Comparison of ENCODE assay signal across 14 cellular contexts in the genomic region with DNA sequence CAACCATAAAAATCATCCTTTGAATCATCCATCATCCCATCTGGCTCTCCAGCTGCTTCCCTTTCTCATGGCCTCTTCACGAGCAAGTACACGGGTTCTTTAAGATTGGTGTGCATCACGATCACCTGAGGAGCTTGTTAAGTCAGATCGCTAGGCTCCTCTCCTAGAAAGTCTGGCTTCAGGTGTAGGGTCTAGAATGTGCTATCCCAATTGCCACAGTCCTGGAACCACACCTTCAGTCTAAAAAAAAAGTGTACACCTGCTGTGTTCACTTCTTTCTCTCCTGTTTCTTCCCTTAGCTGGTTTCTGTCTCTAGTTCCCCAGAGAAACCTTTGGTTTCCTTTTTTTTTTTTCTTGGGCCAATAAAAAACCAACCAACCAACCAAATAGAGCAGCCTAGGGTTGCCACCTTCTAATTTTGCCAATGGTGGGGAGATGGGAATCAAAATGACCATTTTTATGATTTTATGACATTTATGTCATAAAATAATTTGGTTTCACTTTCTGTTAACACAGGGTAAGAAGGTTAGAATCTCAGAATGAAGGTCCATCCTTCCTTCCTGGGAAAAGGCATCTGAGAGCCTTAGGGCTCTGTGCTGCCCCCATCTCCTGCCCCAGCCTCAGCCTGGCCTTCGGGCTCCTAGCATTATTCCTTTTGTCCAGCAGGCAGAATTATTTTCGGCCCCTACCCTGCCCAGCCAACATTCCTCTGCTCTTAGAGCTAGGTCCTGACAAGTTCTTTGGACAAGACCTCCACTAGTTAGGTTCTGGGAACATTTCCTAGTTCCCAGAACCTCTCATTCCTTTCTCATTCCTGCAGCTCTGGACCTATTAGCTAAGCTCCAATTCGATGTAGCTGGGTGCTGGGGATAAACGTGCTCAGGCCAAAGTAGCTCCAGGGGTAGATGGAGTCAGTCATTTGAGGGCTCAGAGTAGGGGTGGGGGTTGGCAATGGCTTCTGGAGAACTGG. TPM values are rescaled to one million over a fixed set of nuclear protein-coding genes. Genes with fewer than 3 reads are reported as not detected.
DNase-seq lines count a peak whose midpoint lies in the region; ATAC-seq, FAIRE-seq and TF ChIP-seq lines count a peak whose summit lies in the region.
"Had no signal": no experiment of that assay in that cellular context is flagged by ENCODE, and none has a peak within 500 bp of the region (broad histone marks: within the 10 kb centered on the region; RNA-seq: fewer than 3 reads in every experiment).

No MANE protein-coding gene starts in this region.

- TF ChIP-seq EP300 in GM12878 (IDR thresholded peaks at IDR 0.05; ENCODE audit: borderline replicate concordance in 1 of 2, control insufficient read depth in 1 of 2, low read depth in 2 of 2, low read length in 2 of 2): no peak

- H3K27me3 Mint-ChIP-seq in activated CD4-positive, alpha-beta T cell treated with anti-CD3 and anti-CD28 coated beads, Interleukin-2, amount 10 ng/mL, durations not matched to agents 24 days and 14 days: peaks cover 2% of the 10 kb centered on the region

- TF ChIP-seq CTCF in Loucy (conservative IDR thresholded peaks at IDR 0.05; ENCODE audit: low read length) (0 out of 2 replicates have a peak, but pooled peaks have one; percentile 14), GM12878 (IDR thresholded peaks at IDR 0.05 in 2 of 3, conservative IDR thresholded peaks at IDR 0.05 in 1 of 3; ENCODE audit: control insufficient read depth in 2 of 3, extremely low read depth in 1 of 3, insufficient read depth in 1 of 3, low read depth in 3 of 3, low read length in 3 of 3) (no peak), lower leg skin (IDR thresholded peaks at IDR 0.05) (no peak)

- H3K9ac ChIP-seq in Loucy (ENCODE audit: low read depth, low read length, poor library complexity, severe bottlenecking) (peak overlapping the region; percentile 50), GM12878 (ENCODE audit: control insufficient read depth, insufficient read depth, low read length) (peak overlapping the region; percentile 13; the same call in 1 of the 2 replicates)

- H3F3A ChIP-seq in Loucy (ENCODE audit: low read depth): no peaks in the 10 kb centered on the region

- no peak for TF ChIP-seq RAD21 in GM12878 (IDR thresholded peaks at IDR 0.05; ENCODE audit: insufficient read depth, low read depth, low read length)

- SMC1A ChIA-PET in GM12878 (lab: Charles Lee; ENCODE audit: uncharacterized antibody, unreplicated experiment): interaction anchor here (0.7 to 1.2 kb wide), 5 partner anchors 24 to 651 kb away, joined by 3 to 4 read pairs (median 3); no protein-coding TSS in a partner anchor

- H3K9me3 Mint-ChIP-seq in activated CD4-positive, alpha-beta T cell treated with anti-CD3 and anti-CD28 coated beads, Interleukin-2, amount 10 ng/mL, durations not matched to agents 24 days and 14 days: no peaks in the 10 kb centered on the region

- H3K4me2 ChIP-seq in Loucy (ENCODE audit: low read depth, low read length, poor library complexity, severe bottlenecking) (peak overlapping the region; percentile 60), GM12878 (ENCODE audit: control insufficient read depth, insufficient read depth) (peak overlapping the region; percentile 72)

- no peaks in the 10 kb centered on the region for H3K9me3 ChIP-seq in Loucy (ENCODE audit: insufficient read depth, low read depth, low read length)
- H3K9me3 ChIP-seq in GM12878 (replicated peaks; ENCODE audit: control insufficient read depth, insufficient read depth, low read length): no peaks in the 10 kb centered on the region; the same call in 1 of the 3 replicates
- H3K9me3 ChIP-seq in small intestine (ENCODE audit: control insufficient read depth, low read depth): no peaks in the 10 kb centered on the region
- H3K9me3 ChIP-seq: tibial nerve had no signal

- peaks cover 22% of the 10 kb centered on the region for H3K4me1 ChIP-seq in Loucy (ENCODE audit: insufficient read depth, low read length, poor library complexity, severe bottlenecking)
- H3K4me1 ChIP-seq in GM12878 (ENCODE audit: control insufficient read depth, insufficient read depth, low read length): peaks cover 34% of the 10 kb centered on the region
- peaks cover 5% of the 10 kb centered on the region in 2 donors for H3K4me1 ChIP-seq in small intestine (ENCODE audit: control insufficient read depth in 2 of 2, insufficient read depth in 1 of 2, low read depth in 1 of 2, low read length in 1 of 2)

- no peaks in the 10 kb centered on the region for H3K27me3 ChIP-seq in Loucy (ENCODE audit: insufficient read depth, low read length, poor library complexity, severe bottlenecking)
- H3K27me3 ChIP-seq in GM12878 (replicated peaks in 1 of 2; ENCODE audit: control insufficient read depth in 2 of 2, insufficient read depth in 2 of 2, low read length in 1 of 2): no peaks in the 10 kb centered on the region
- H3K27me3 ChIP-seq in small intestine (ENCODE audit: control insufficient read depth in 2 of 2, insufficient read depth in 2 of 2, low read length in 2 of 2): no peaks in the 10 kb centered on the region
- H3K27me3 ChIP-seq: tibial nerve had no signal

- DNase-seq in activated CD4-positive, alpha-beta T cell treated with anti-CD3 and anti-CD28 coated beads, Interleukin-2, amount 10 ng/mL, durations not matched to agents 24 days and 14 days: peak; percentile 61
- DNase-seq in activated CD4-positive, alpha-beta T cell treated with anti-CD3 and anti-CD28 coated beads for 4 hours: no peak
- DNase-seq in GM12878 (ENCODE audit: low read depth, low spot score) (no peak), small intestine (peak; percentile 85), lower leg skin (ENCODE audit: low spot score in 2 of 2) (no peak), NCI-H1694 treated with DMSO at 0.1 percent for 48 hours (lab: John Stamatoyannopoulos, UW) (no peak), left ventricle myocardium superior (no peak)
- DNase-seq: NCI-H1092 had no signal

- H3K36me3 Mint-ChIP-seq in activated CD4-positive, alpha-beta T cell treated with anti-CD3 and anti-CD28 coated beads, Interleukin-2, amount 10 ng/mL, durations not matched to agents 24 days and 14 days (ENCODE audit: low read depth): no peaks in the 10 kb centered on the region

- BruUV-seq in GM12878 (replicated peaks; lab: Mats Ljungman, UMichigan): no TSS peak

- RAD21 ChIA-PET in GM12878 (lab: Charles Lee; ENCODE audit: unreplicated experiment): interaction anchor here (0.6 to 1.5 kb wide), 6 partner anchors 8 to 648 kb away, joined by 3 to 5 read pairs (median 4); a partner anchor contains a TSS

- H3K4me1 Mint-ChIP-seq in activated CD4-positive, alpha-beta T cell treated with anti-CD3 and anti-CD28 coated beads, Interleukin-2, amount 10 ng/mL, durations not matched to agents 24 days and 14 days: peaks cover 40% of the 10 kb centered on the region

- H3K4me3 Mint-ChIP-seq in activated CD4-positive, alpha-beta T cell treated with anti-CD3 and anti-CD28 coated beads, Interleukin-2, amount 10 ng/mL, durations not matched to agents 24 days and 14 days: peak overlapping the region; percentile 56

- peak overlapping the region; percentile 64 for H2AFZ ChIP-seq in Loucy (ENCODE audit: low read length)
- H2AFZ ChIP-seq in GM12878 (ENCODE audit: control insufficient read depth, low read depth, low read length): peak overlapping the region; percentile 30

- H3K4me3 ChIP-seq in Loucy (ENCODE audit: low read length, poor library complexity, severe bottlenecking) (peak overlapping the region; percentile 56), GM12878 (no peak overlapping the region), small intestine (ENCODE audit: low read depth in 1 of 2, low read length in 2 of 2) (no peak overlapping the region), lower leg skin (ENCODE audit: low read depth, poor library complexity, severe bottlenecking) (no peak overlapping the region)
- H3K4me3 ChIP-seq: tibial nerve had no signal

- H3K36me3 ChIP-seq in Loucy (ENCODE audit: insufficient read depth, low read length) (no peaks in the 10 kb centered on the region), GM12878 (ENCODE audit: control insufficient read depth in 2 of 2, insufficient read depth in 2 of 2, low read length in 1 of 2) (no peaks in the 10 kb centered on the region), small intestine (ENCODE audit: control insufficient read depth in 2 of 2, insufficient read depth in 2 of 2, low read length in 2 of 2) (no peaks in the 10 kb centered on the region)
- H3K36me3 ChIP-seq: tibial nerve had no signal

- FAIRE-seq in GM12878 (lab: Jason Lieb, UNC): no peak
- peak; percentile 65 for FAIRE-seq in small intestine (lab: Jason Lieb, UNC)
- FAIRE-seq: endothelial cell of umbilical vein, G401.6 had no signal

- H3K27ac Mint-ChIP-seq in activated CD4-positive, alpha-beta T cell treated with anti-CD3 and anti-CD28 coated beads, Interleukin-2, amount 10 ng/mL, durations not matched to agents 24 days and 14 days: peak overlapping the region; percentile 89

- no peaks in the 10 kb centered on the region for H3K9me2 ChIP-seq in Loucy (replicated peaks; ENCODE audit: low read depth, low read length)

- H3K79me2 ChIP-seq in Loucy (ENCODE audit: insufficient read depth, low read length) (no peaks in the 10 kb centered on the region), GM12878 (ENCODE audit: control insufficient read depth, insufficient read depth, low read length) (no peaks in the 10 kb centered on the region)

- intact Hi-C loops in activated CD4-positive, alpha-beta T cell treated with anti-CD3 and anti-CD28 coated beads, Interleukin-2, amount 10 ng/mL, durations not matched to agents 24 days and 14 days (cut with micrococcal nuclease): loop anchor here (5.0 kb wide), 1 partner anchor 75 kb away; no protein-coding TSS in a partner anchor
- intact Hi-C loops in GM12878 (cut with micrococcal nuclease; ENCODE audit: unreplicated experiment): loop anchor here (10.0 kb wide), 1 partner anchor 137 kb away; no protein-coding TSS in a partner anchor
- intact Hi-C loops in lower leg skin (cut with DNase I; ENCODE audit: low total_unique reads): no loop called here
- intact Hi-C loops in left ventricle myocardium superior (cut with micrococcal nuclease): no loop called here

- in situ Hi-C loops in GM12878 (cut with MboI): no loop called here

- CTCF ChIA-PET in GM12878 (lab: Yijun Ruan, JAX): interaction anchor here (0.7 to 2.3 kb wide), 7 partner anchors 12 to 362 kb away, joined by 3 to 11 read pairs (median 3); no protein-coding TSS in a partner anchor

- H3K27ac ChIP-seq in GM12878 (ENCODE audit: control insufficient read depth, insufficient read depth): peak overlapping the region; percentile 5
- peak overlapping the region; percentile 67 to 79 for H3K27ac ChIP-seq in small intestine (ENCODE audit: low read depth in 1 of 2, low read length in 1 of 2)

- 41% methylated on average over 8 of the region's 8 CpGs for WGBS in GM12878 (ENCODE audit: insufficient coverage, insufficient replicate concordance, low lambda C conversion rate, missing lambda C conversion rate)
- WGBS in small intestine, 3 donors: 23 to 52% (median 36%) methylated on average over 8 of the region's 8 CpGs
- WGBS in lower leg skin, 2 donors: 50 to 69% methylated on average over 8 of the region's 8 CpGs

- no peak for TF ChIP-seq POLR2A in GM12878 (IDR thresholded peaks at IDR 0.05; ENCODE audit: low read depth, low read length)
- no peak for TF ChIP-seq POLR2A in lower leg skin (IDR thresholded peaks at IDR 0.05)

- ATAC-seq in GM12878: peak; percentile 8
- ATAC-seq in left ventricle myocardium superior: no peak

- H4K20me1 ChIP-seq in Loucy (ENCODE audit: insufficient read depth, low read length, poor library complexity, severe bottlenecking) (no peaks in the 10 kb centered on the region), GM12878 (ENCODE audit: control insufficient read depth, insufficient read depth) (no peaks in the 10 kb centered on the region)

- POLR2A ChIA-PET in GM12878 (lab: Charles Lee): no interaction called here

RNA-seq across cellular contexts. Expression of a gene that starts 1.9 kb away (rescaled TPM):
- not detected in 2 replicates for total RNA-seq in activated CD4-positive, alpha-beta T cell treated with anti-CD3 and anti-CD28 coated beads, Interleukin-2, amount 10 ng/mL, durations not matched to agents 24 days and 14 days
- total RNA-seq in GM12878 (2013; cell fraction: nucleolus; rRNA removed): not detected in 2 replicates
- total RNA-seq in GM12878 (2014; rRNA removed): 0.82 TPM in 1 of 2 replicates, not detected in the other
- total RNA-seq in GM12878 (2014; rRNA removed; fragmentation: Illumina TruSeq; extraction: Trizol): 0.13 TPM in 1 of 2 replicates, not detected in the other
- total RNA-seq in GM12878 (2021): 0.16 and 0.26 TPM in 2 replicates
- polyA plus RNA-seq in GM12878 (2011; ENCODE audit: low read depth): not detected
- not detected in 2 replicates for polyA plus RNA-seq in GM12878 (2011; rRNA removed)
- polyA plus RNA-seq in GM12878 (2011; cell fraction: cytosol; rRNA removed): not detected in 2 replicates
- polyA plus RNA-seq in GM12878 (2011; cell fraction: nucleus; rRNA removed): 0.13 TPM in 1 of 2 replicates, not detected in the other
- polyA plus RNA-seq in GM12878 (2012): not detected in 2 replicates
- polyA plus RNA-seq in GM12878 (2014; fragmentation: Illumina TruSeq; extraction: Trizol): 0.01 TPM in 1 of 2 replicates, not detected in the other
- not detected for polyA plus RNA-seq in GM12878 (2014; fragmentation: Nextera tagmentation; extraction: Ambion mirVana)
- polyA plus RNA-seq in GM12878 (2014; rRNA removed): 0.19 and 0.22 TPM in 2 replicates
- polyA plus RNA-seq in GM12878 (2016; fragmentation: Nextera tagmentation; extraction: Ambion mirVana): under 1 TPM in 1 of 2 experiments, not detected in 1; 0.12 TPM
- polyA minus RNA-seq in GM12878 (2011; rRNA and poly(A)+ RNA removed): not detected in 2 replicates
- not detected in 2 replicates for polyA minus RNA-seq in GM12878 (2011; cell fraction: cytosol; rRNA and poly(A)+ RNA removed)
- polyA minus RNA-seq in GM12878 (2011; cell fraction: nucleus; rRNA and poly(A)+ RNA removed): not detected in 2 replicates
- 10 to 100 TPM; 17.6 to 63.9 (median 25.3) TPM for polyA plus RNA-seq in small intestine
- total RNA-seq in lower leg skin: 100 to 1,000 TPM; 133 to 232 (median 184) TPM
- total RNA-seq in left ventricle myocardium superior: 0.22 TPM
- total RNA-seq: endothelial cell of umbilical vein, mononuclear cell, tibial nerve had no signal
- polyA plus RNA-seq: AG04450, endothelial cell of umbilical vein had no signal

RNA-seq across cellular contexts. Expression of a gene that starts 7.1 kb away (rescaled TPM):
- total RNA-seq in activated CD4-positive, alpha-beta T cell treated with anti-CD3 and anti-CD28 coated beads, Interleukin-2, amount 10 ng/mL, durations not matched to agents 24 days and 14 days: 178 and 181 TPM in 2 replicates
- 120 and 130 TPM in 2 replicates for total RNA-seq in GM12878 (2013; cell fraction: nucleolus; rRNA removed)
- total RNA-seq in GM12878 (2014; rRNA removed) (98.5 and 120 TPM in 2 replicates), GM12878 (2014; rRNA removed; fragmentation: Illumina TruSeq; extraction: Trizol) (30.7 and 40.5 TPM in 2 replicates), GM12878 (2021) (115 and 121 TPM in 2 replicates), lower leg skin (10 to 100 TPM; 53.9 to 83.7 (median 54.5) TPM), left ventricle myocardium superior (18.5 TPM)
- 17.5 TPM for polyA plus RNA-seq in GM12878 (2011; ENCODE audit: low read depth)
- polyA plus RNA-seq in GM12878 (2011; rRNA removed) (13.1 and 29.5 TPM in 2 replicates), GM12878 (2014; fragmentation: Illumina TruSeq; extraction: Trizol) (17.8 and 54.2 TPM in 2 replicates), GM12878 (2014; fragmentation: Nextera tagmentation; extraction: Ambion mirVana) (1 to 10 TPM; 2.5 to 4.2 TPM), GM12878 (2014; rRNA removed) (89.0 and 126 TPM in 2 replicates), GM12878 (2016; fragmentation: Nextera tagmentation; extraction: Ambion mirVana) (100 to 1,000 TPM; 118 to 120 TPM), small intestine (10 to 100 TPM; 15.0 to 34.0 (median 16.2) TPM)
- 25.7 and 40.7 TPM in 2 replicates for polyA plus RNA-seq in GM12878 (2011; cell fraction: cytosol; rRNA removed)
- polyA plus RNA-seq in GM12878 (2011; cell fraction: nucleus; rRNA removed): 182 and 265 TPM in 2 replicates
- 43.0 and 54.9 TPM in 2 replicates for polyA plus RNA-seq in GM12878 (2012)
- 43.4 and 52.2 TPM in 2 replicates for polyA minus RNA-seq in GM12878 (2011; rRNA and poly(A)+ RNA removed)
- 37.6 and 40.4 TPM in 2 replicates for polyA minus RNA-seq in GM12878 (2011; cell fraction: cytosol; rRNA and poly(A)+ RNA removed)
- 50.7 and 108 TPM in 2 replicates for polyA minus RNA-seq in GM12878 (2011; cell fraction: nucleus; rRNA and poly(A)+ RNA removed)

RNA-seq across cellular contexts. Expression of a gene that starts 22.0 kb away (rescaled TPM):
- not detected in 2 replicates for total RNA-seq in activated CD4-positive, alpha-beta T cell treated with anti-CD3 and anti-CD28 coated beads, Interleukin-2, amount 10 ng/mL, durations not matched to agents 24 days and 14 days
- not detected in 2 replicates for total RNA-seq in GM12878 (2013; cell fraction: nucleolus; rRNA removed)
- total RNA-seq in GM12878 (2014; rRNA removed) (not detected in 2 replicates), GM12878 (2014; rRNA removed; fragmentation: Illumina TruSeq; extraction: Trizol) (not detected in 2 replicates), GM12878 (2021) (not detected in 2 replicates), lower leg skin (1 to 10 TPM in 2 of 4 donors, under 1 TPM in 1, not detected in 1; 0.25 to 3.0 (median 1.0) TPM), left ventricle myocardium superior (47.4 TPM)
- polyA plus RNA-seq in GM12878 (2011; ENCODE audit: low read depth): not detected
- polyA plus RNA-seq in GM12878 (2011; rRNA removed) (not detected in 2 replicates), GM12878 (2014; fragmentation: Illumina TruSeq; extraction: Trizol) (not detected in 2 replicates), GM12878 (2014; fragmentation: Nextera tagmentation; extraction: Ambion mirVana) (not detected), GM12878 (2014; rRNA removed) (not detected in 2 replicates), GM12878 (2016; fragmentation: Nextera tagmentation; extraction: Ambion mirVana) (not detected), small intestine (1 to 10 TPM in 1 of 3 donors, not detected in 2; 1.5 TPM)
- not detected in 2 replicates for polyA plus RNA-seq in GM12878 (2011; cell fraction: cytosol; rRNA removed)
- not detected in 2 replicates for polyA plus RNA-seq in GM12878 (2011; cell fraction: nucleus; rRNA removed)
- polyA plus RNA-seq in GM12878 (2012): not detected in 2 replicates
- polyA minus RNA-seq in GM12878 (2011; rRNA and poly(A)+ RNA removed): not detected in 2 replicates
- not detected in 2 replicates for polyA minus RNA-seq in GM12878 (2011; cell fraction: cytosol; rRNA and poly(A)+ RNA removed)
- polyA minus RNA-seq in GM12878 (2011; cell fraction: nucleus; rRNA and poly(A)+ RNA removed): not detected in 2 replicates
- total RNA-seq: endothelial cell of umbilical vein, mononuclear cell had no signal
- polyA plus RNA-seq: endothelial cell of umbilical vein had no signal

Comparison
In these comparisons a context has a peak if more than half of its experiments do, and no peak if none do; other contexts are left out.
1. DNase-seq: peak in activated CD4-positive, alpha-beta T cell treated with anti-CD3 and anti-CD28 coated beads, Interleukin-2, amount 10 ng/mL, durations not matched to agents 24 days and 14 days (single experiment) and small intestine (single experiment); none in activated CD4-positive, alpha-beta T cell treated with anti-CD3 and anti-CD28 coated beads for 4 hours (0 of 2), GM12878 (single experiment), lower leg skin (0 of 2), NCI-H1694 treated with DMSO at 0.1 percent for 48 hours (single experiment) and left ventricle myocardium superior (single experiment).
2. RNA of a gene that starts 1.9 kb away (total RNA-seq): 133 to 232 TPM in lower leg skin; 0.22 TPM in left ventricle myocardium superior (single experiment), 0.13 to 0.82 TPM in GM12878 and not detected in activated CD4-positive, alpha-beta T cell treated with anti-CD3 and anti-CD28 coated beads, Interleukin-2, amount 10 ng/mL, durations not matched to agents 24 days and 14 days; every median in the first group is over 10 times any median in the second.
3. RNA of a gene that starts 22.0 kb away (total RNA-seq): 47.4 TPM in left ventricle myocardium superior (single experiment); 0.25 to 3.0 TPM in lower leg skin, not detected in activated CD4-positive, alpha-beta T cell treated with anti-CD3 and anti-CD28 coated beads, Interleukin-2, amount 10 ng/mL, durations not matched to agents 24 days and 14 days and not detected in GM12878; every median in the first group is over 10 times any median in the second.
4. intact Hi-C loops: an anchor here in activated CD4-positive, alpha-beta T cell treated with anti-CD3 and anti-CD28 coated beads, Interleukin-2, amount 10 ng/mL, durations not matched to agents 24 days and 14 days (5.0 kb wide) and GM12878 (10.0 kb wide); none called in lower leg skin and left ventricle myocardium superior.